18 cellular contexts compared by ENCODE assay signal in genomic region chr11:92180226-92180625, GRCh38. TPM values are rescaled to one million over a fixed set of nuclear protein-coding genes. Genes with fewer than 3 reads are reported as not detected.
"Had no signal": no experiment of that assay in that cellular context is flagged by ENCODE, and none has a peak within 500 bp of the region (broad histone marks: within the 10 kb centered on the region; RNA-seq: fewer than 3 reads in every experiment).

No MANE protein-coding gene starts in this region.

- DNase-seq: activated CD4-positive, alpha-beta T cell treated with anti-CD3 and anti-CD28 coated beads, Interleukin-2, amount 50 U/mL, for 1 hour; activated CD8-positive, alpha-beta memory T cell treated with anti-CD3 and anti-CD28 coated beads, Interleukin-2, amount 50 U/mL, for 4 hours; activated naive CD4-positive, alpha-beta T cell treated with anti-CD3 and anti-CD28 coated beads for 36 hours; activated T-cell treated with anti-CD3 and anti-CD28 coated beads, Interleukin-2, amount 50 U/mL, for 4 hours; erythroblast; heart left ventricle; pancreas; spleen; stimulated activated naive B cell treated with anti-CD40 and anti-IgM and Interleukin-4, amounts not matched to agents 10 μg/mL and 1 μg/mL and 100 μg/mL, for 72 hours; T-cell; upper lobe of right lung had no signal

- H3K4me1 Mint-ChIP-seq: neural crest cell; stimulated activated naive B cell treated with anti-CD40 and anti-IgM and Interleukin-4, amounts not matched to agents 10 μg/mL and 1 μg/mL and 100 μg/mL, for 72 hours; T-cell had no signal

- H3K36me3 Mint-ChIP-seq: stimulated activated naive B cell treated with anti-CD40 and anti-IgM and Interleukin-4, amounts not matched to agents 10 μg/mL and 1 μg/mL and 100 μg/mL, for 72 hours; T-cell had no signal

- H3K9me3 ChIP-seq: gastroesophageal sphincter, heart left ventricle, pancreas, upper lobe of right lung had no signal

- H3K36me3 ChIP-seq: gastroesophageal sphincter, heart left ventricle, pancreas, spleen, upper lobe of right lung had no signal

- H3K4me3 ChIP-seq: coronary artery, gastroesophageal sphincter, heart left ventricle, pancreas, spleen, upper lobe of right lung had no signal

- H3K27me3 ChIP-seq: gastroesophageal sphincter, pancreas, spleen, upper lobe of right lung had no signal

- H3K4me3 Mint-ChIP-seq: activated naive CD4-positive, alpha-beta T cell treated with anti-CD3 and anti-CD28 coated beads for 36 hours; activated T-cell treated with anti-CD3 and anti-CD28 coated beads, Interleukin-2, amount 50 U/mL, for 4 hours; neural crest cell; stimulated activated naive B cell treated with anti-CD40 and anti-IgM and Interleukin-4, amounts not matched to agents 10 μg/mL and 1 μg/mL and 100 μg/mL, for 72 hours; T-cell had no signal

- H3K4me1 ChIP-seq: heart left ventricle, pancreas, spleen, upper lobe of right lung had no signal

- FAIRE-seq: kidney, pancreas had no signal

- ATAC-seq: activated CD4-positive, CD25-positive, alpha-beta regulatory T cell treated with anti-CD3 and anti-CD28 coated beads, Interleukin-2, amount 50 U/mL, for 24 hours; activated T-cell treated with anti-CD3 and anti-CD28 coated beads, Interleukin-2, amount 50 U/mL, for 4 hours; heart left ventricle; left lobe of liver; sciatic nerve; stimulated activated naive B cell treated with anti-CD40 and anti-IgM and Interleukin-4, amounts not matched to agents 10 μg/mL and 1 μg/mL and 100 μg/mL, for 72 hours; T-cell; upper lobe of right lung had no signal

- H3K27ac Mint-ChIP-seq: activated naive CD4-positive, alpha-beta T cell treated with anti-CD3 and anti-CD28 coated beads for 36 hours; stimulated activated naive B cell treated with anti-CD40 and anti-IgM and Interleukin-4, amounts not matched to agents 10 μg/mL and 1 μg/mL and 100 μg/mL, for 72 hours; T-cell had no signal

- H3K27me3 Mint-ChIP-seq: stimulated activated naive B cell treated with anti-CD40 and anti-IgM and Interleukin-4, amounts not matched to agents 10 μg/mL and 1 μg/mL and 100 μg/mL, for 72 hours; T-cell had no signal

- H3K27ac ChIP-seq: coronary artery, gastroesophageal sphincter, heart left ventricle, pancreas, spleen, upper lobe of right lung had no signal

RNA-seq across cellular contexts. Expression of gene FAT3, which starts 44.4 kb away (rescaled TPM):
- total RNA-seq: activated naive CD4-positive, alpha-beta T cell treated with anti-CD3 and anti-CD28 coated beads for 36 hours had no signal
